Comparison of ENCODE assay signal across 8 cellular contexts in genomic region chr16:22188595-22189442, GRCh38. TPM values are rescaled to one million over a fixed set of nuclear protein-coding genes. Genes with fewer than 3 reads are reported as not detected.
DNase-seq lines count a peak whose midpoint lies in the region; ATAC-seq, FAIRE-seq and TF ChIP-seq lines count a peak whose summit lies in the region.

No MANE protein-coding gene starts in this region.

- TF ChIP-seq CTCF in spleen (IDR thresholded peaks at IDR 0.05 in 8 of 11, conservative IDR thresholded peaks at IDR 0.05 in 3 of 11), result peak; percentile 74 to 88 (median 80)

- no peaks in the 10 kb centered on the region for H3K27me3 ChIP-seq in spleen (replicated peaks in 1 of 7)

- WGBS in spleen, 5 donors, result 22 to 30% (median 26%) methylated on average over 8 of the region's 8 CpGs

- H3K36me3 ChIP-seq in spleen, result no peaks in the 10 kb centered on the region

- peak overlapping the region; percentile 92 to 100 (median 96) for H3K27ac ChIP-seq in spleen

- DNase-seq in SIG-M5 treated with dmso at 0.1 percent for 504 hours (lab: John Stamatoyannopoulos, UW; ENCODE audit: unreplicated experiment), result peak; percentile 83
- no peak for DNase-seq in SIG-M5 (lab: John Stamatoyannopoulos, UW)
- peak; percentile 67 for DNase-seq in NCI-H2107 treated with DMSO at 0.1 percent for 48 hours (lab: John Stamatoyannopoulos, UW; ENCODE audit: unreplicated experiment)
- DNase-seq in T47D (ENCODE audit: low read depth in 1 of 2, low spot score in 1 of 2), result peak; percentile 54 to 89
- DNase-seq in iris pigment epithelial cell (ENCODE audit: low read depth), result peak; percentile 91
- peak; percentile 83 for DNase-seq in spleen

- peaks cover 29 to 48% (median 42%) of the 10 kb centered on the region in 6 donors for H3K4me1 ChIP-seq in spleen

- ATAC-seq in HG02981 (IDR thresholded peaks at IDR 0.05; ENCODE audit: unreplicated experiment), result no peak

- peak; percentile 41 for FAIRE-seq in TTC549 (lab: Jason Lieb, UNC)

- H3K9me3 ChIP-seq in spleen, result no peaks in the 10 kb centered on the region

- intact Hi-C loops in spleen (cut with DNase I; ENCODE audit: low total_unique reads), result loop anchor here (5.0 to 10.0 kb wide), 2 partner anchors 114 to 187 kb away; partner anchors contain the start of gene PDZD9

- in situ Hi-C loops in T47D (cut with HindIII; ENCODE audit: low pct_unique_long_range_greater_than_20kb, low sequenced_read_pairs), result no loop called here

- TF ChIP-seq POLR2A in spleen (IDR thresholded peaks at IDR 0.05), result no peak

- H3K4me3 ChIP-seq in spleen, result peak overlapping the region in 4 of 8 donors; percentile 67 to 93 (median 77)

RNA-seq across cellular contexts. Expression of gene EEF2K, which starts 17.3 kb away (rescaled TPM):
- total RNA-seq in spleen, result 10 to 100 TPM; 19.5 to 37.7 (median 27.5) TPM
- polyA plus RNA-seq in spleen, result 1 to 10 TPM; 2.4 to 5.8 (median 2.6) TPM

RNA-seq across cellular contexts. Expression of gene SDR42E2, which starts 26.5 kb away (rescaled TPM):
- total RNA-seq in spleen, result under 1 TPM in 2 of 7 donors, not detected in 5; 0.16 to 0.24 TPM
- polyA plus RNA-seq in spleen, result under 1 TPM; 0.09 to 0.14 (median 0.10) TPM
